19 cellular contexts compared by ENCODE assay signal in genomic region chr3:108940166-108940565, GRCh38. TPM values are rescaled to one million over a fixed set of nuclear protein-coding genes. Genes with fewer than 3 reads are reported as not detected.
DNase-seq lines count a peak whose midpoint lies in the region; ATAC-seq and TF ChIP-seq lines count a peak whose summit lies in the region.
"Had no signal": no experiment of that assay in that cellular context is flagged by ENCODE, and none has a peak within 500 bp of the region (broad histone marks: within the 10 kb centered on the region; RNA-seq: fewer than 3 reads in every experiment).

No MANE protein-coding gene starts in this region.

- H3K27me3 Mint-ChIP-seq in activated T-helper 1 cell treated with anti-CD3 and anti-CD28 coated beads, Interleukin-12 subunit alpha, Interleukin-12 subunit beta, Interleukin-2, Interleukin-4 antibody, amounts not matched to agents 30 ng/mL and 10 ng/mL and 1 ng/mL, durations not matched to agents 14 hours and 24 hours and 36 hours (ENCODE audit: insufficient read depth) = peaks cover 4% of the 10 kb centered on the region

- H3K79me1 ChIP-seq in mesendoderm (ENCODE audit: low read length) = no peaks in the 10 kb centered on the region

- H3K4me3 ChIP-seq in hepatocyte (no peak overlapping the region), mesendoderm (ENCODE audit: low read length) (no peak overlapping the region)

- peak overlapping the region; percentile 33 for H4K5ac ChIP-seq in mesendoderm (ENCODE audit: low read length)

- ATAC-seq in GM18519 (IDR thresholded peaks at IDR 0.05; ENCODE audit: low FRiP score, unreplicated experiment) = no peak
- ATAC-seq: PC-3 had no signal

- in situ Hi-C loops in ACHN (cut with HindIII; ENCODE audit: low pct_ligation_motif_present, low pct_unique_long_range_greater_than_20kb, low sequenced_read_pairs) = no loop called here

- H3K9me2 ChIP-seq in hepatocyte (replicated peaks; ENCODE audit: insufficient read depth) = no peaks in the 10 kb centered on the region

- H4K8ac ChIP-seq in mesendoderm (ENCODE audit: low read depth, low read length) = no peak overlapping the region

- no peak overlapping the region for H3K4ac ChIP-seq in mesendoderm (ENCODE audit: low read depth, low read length)

- no peaks in the 10 kb centered on the region for H3K36me3 Mint-ChIP-seq in activated T-helper 1 cell treated with anti-CD3 and anti-CD28 coated beads, Interleukin-12 subunit alpha, Interleukin-12 subunit beta, Interleukin-2, Interleukin-4 antibody, amounts not matched to agents 30 ng/mL and 10 ng/mL and 1 ng/mL, durations not matched to agents 14 hours and 24 hours and 36 hours (ENCODE audit: low read depth)

- H3K79me2 ChIP-seq in hepatocyte (no peaks in the 10 kb centered on the region), mesendoderm (ENCODE audit: control insufficient read depth, insufficient read depth, low read length) (no peaks in the 10 kb centered on the region)

- H3K4me2 ChIP-seq in hepatocyte (peak overlapping the region; percentile 51), mesendoderm (ENCODE audit: low read length) (no peak overlapping the region)

- no peak overlapping the region for H2BK15ac ChIP-seq in mesendoderm (replicated peaks; ENCODE audit: low read depth)

- no peaks in the 10 kb centered on the region for H3K9me3 ChIP-seq in hepatocyte (ENCODE audit: low read depth)

- H3K56ac ChIP-seq in mesendoderm (ENCODE audit: low read length) = no peak overlapping the region

- intact Hi-C loops in activated T-helper 1 cell treated with anti-CD3 and anti-CD28 coated beads, Interleukin-12 subunit alpha, Interleukin-12 subunit beta, Interleukin-2, Interleukin-4 antibody, amounts not matched to agents 30 ng/mL and 10 ng/mL and 1 ng/mL, durations not matched to agents 14 hours and 24 hours and 36 hours (cut with micrococcal nuclease) = no loop called here

- H3K18ac ChIP-seq in mesendoderm (ENCODE audit: low read length) = no peak overlapping the region

- no peak overlapping the region for H3K23ac ChIP-seq in mesendoderm (ENCODE audit: low read length)

- no peaks in the 10 kb centered on the region for H3K36me3 ChIP-seq in hepatocyte (replicated peaks; ENCODE audit: insufficient read depth, low read depth)
- no peaks in the 10 kb centered on the region for H3K36me3 ChIP-seq in mesendoderm (ENCODE audit: control insufficient read depth, insufficient read depth, low read length)

- no peak overlapping the region for H2AK5ac ChIP-seq in mesendoderm (ENCODE audit: low read length)

- H3K4me3 Mint-ChIP-seq in activated T-helper 1 cell treated with anti-CD3 and anti-CD28 coated beads, Interleukin-12 subunit alpha, Interleukin-12 subunit beta, Interleukin-2, Interleukin-4 antibody, amounts not matched to agents 30 ng/mL and 10 ng/mL and 1 ng/mL, durations not matched to agents 14 hours and 24 hours and 36 hours = no peak overlapping the region

- H3K27ac Mint-ChIP-seq in activated T-helper 1 cell treated with anti-CD3 and anti-CD28 coated beads, Interleukin-12 subunit alpha, Interleukin-12 subunit beta, Interleukin-2, Interleukin-4 antibody, amounts not matched to agents 30 ng/mL and 10 ng/mL and 1 ng/mL, durations not matched to agents 14 hours and 24 hours and 36 hours = no peak overlapping the region

- H2BK5ac ChIP-seq in mesendoderm (ENCODE audit: low read length) = no peak overlapping the region

- H3K27ac ChIP-seq in hepatocyte (peak overlapping the region; percentile 45), mesendoderm (ENCODE audit: low read depth, low read length) (no peak overlapping the region)
- H3K27ac ChIP-seq: C4-2B had no signal

- no peaks in the 10 kb centered on the region for H3K9me3 Mint-ChIP-seq in activated T-helper 1 cell treated with anti-CD3 and anti-CD28 coated beads, Interleukin-12 subunit alpha, Interleukin-12 subunit beta, Interleukin-2, Interleukin-4 antibody, amounts not matched to agents 30 ng/mL and 10 ng/mL and 1 ng/mL, durations not matched to agents 14 hours and 24 hours and 36 hours

- no peak for TF ChIP-seq CTCF in hepatocyte (IDR thresholded peaks at IDR 0.05; ENCODE audit: poor library complexity)

- no peaks in the 10 kb centered on the region for H3K4me1 Mint-ChIP-seq in activated T-helper 1 cell treated with anti-CD3 and anti-CD28 coated beads, Interleukin-12 subunit alpha, Interleukin-12 subunit beta, Interleukin-2, Interleukin-4 antibody, amounts not matched to agents 30 ng/mL and 10 ng/mL and 1 ng/mL, durations not matched to agents 14 hours and 24 hours and 36 hours (ENCODE audit: low read depth)

- 30% methylated on average over 4 of the region's 4 CpGs for WGBS in hepatocyte (ENCODE audit: low lambda C conversion rate, missing lambda C conversion rate)
- WGBS in mesendoderm (ENCODE audit: extremely low coverage, insufficient coverage, low lambda C conversion rate) = no CpG with 5 or more reads among the region's 4 CpGs

- no peak overlapping the region for H3K9ac ChIP-seq in mesendoderm (ENCODE audit: low read length)

- H2BK120ac ChIP-seq in mesendoderm (ENCODE audit: low read depth, low read length) = no peak overlapping the region

- peaks cover 16% of the 10 kb centered on the region for H3K4me1 ChIP-seq in hepatocyte (ENCODE audit: insufficient read depth)
- no peaks in the 10 kb centered on the region for H3K4me1 ChIP-seq in mesendoderm (ENCODE audit: control insufficient read depth, low read depth, low read length)

- H3K27me3 ChIP-seq in hepatocyte = no peaks in the 10 kb centered on the region
- no peaks in the 10 kb centered on the region for H3K27me3 ChIP-seq in mesendoderm (ENCODE audit: insufficient read depth, low read length, poor library complexity)

- DNase-seq in ACHN (peak; percentile 42), HK-2 (ENCODE audit: unreplicated experiment) (peak; percentile 25), hepatocyte (ENCODE audit: low spot score) (peak; percentile 9), mesendoderm (no peak), NK-92 (lab: John Stamatoyannopoulos, UW; ENCODE audit: unreplicated experiment) (no peak), cerebellar cortex (ENCODE audit: low spot score) (no peak)
- no peak for DNase-seq in activated T-helper 1 cell treated with anti-CD3 and anti-CD28 coated beads, Interleukin-12 subunit alpha, Interleukin-12 subunit beta, Interleukin-2, Interleukin-4 antibody, amounts not matched to agents 30 ng/mL and 10 ng/mL and 1 ng/mL, durations not matched to agents 14 hours and 24 hours and 36 hours (ENCODE audit: low spot score)
- DNase-seq: DMS153, H7, NCI-H1417 treated with DMSO at 0.1 percent for 48 hours, NCI-H2029, NCI-H2171, NCI-H446 treated with DMSO at 0.1 percent for 48 hours, PC-3 had no signal

- no peaks in the 10 kb centered on the region for H4K20me1 ChIP-seq in hepatocyte (ENCODE audit: insufficient read depth, poor library complexity, severe bottlenecking)

- no peak overlapping the region for H2AFZ ChIP-seq in hepatocyte

RNA-seq across cellular contexts. Expression of gene GUCA1C, which starts 13.5 kb away (rescaled TPM):
- total RNA-seq in hepatocyte = 0.28 TPM in 1 of 2 replicates, not detected in the other
- polyA plus RNA-seq in hepatocyte = not detected in 2 replicates
- polyA plus RNA-seq in mesendoderm (2013, experiment 1 of 2) = not detected
- not detected for polyA plus RNA-seq in mesendoderm (2013, experiment 2 of 2)
- not detected in 2 replicates for total RNA-seq in activated T-helper 1 cell treated with anti-CD3 and anti-CD28 coated beads, Interleukin-12 subunit alpha, Interleukin-12 subunit beta, Interleukin-2, Interleukin-4 antibody, amounts not matched to agents 30 ng/mL and 10 ng/mL and 1 ng/mL, durations not matched to agents 14 hours and 24 hours and 36 hours
- total RNA-seq: A673, H7, HT-29, LHCN-M2, PC-3 had no signal

Comparison
In these comparisons a context has a peak if more than half of its experiments do, and no peak if none do; other contexts are left out.
1. DNase-seq: peak in ACHN (single experiment), HK-2 (single experiment) and hepatocyte (single experiment); none in mesendoderm (single experiment), NK-92 (single experiment), activated T-helper 1 cell treated with anti-CD3 and anti-CD28 coated beads, Interleukin-12 subunit alpha, Interleukin-12 subunit beta, Interleukin-2, Interleukin-4 antibody, amounts not matched to agents 30 ng/mL and 10 ng/mL and 1 ng/mL, durations not matched to agents 14 hours and 24 hours and 36 hours (single experiment) and cerebellar cortex (single experiment).